ENCODE assay signal across 8 cellular contexts in genomic region chr1:23825076-23825761, GRCh38.
DNase-seq lines count a peak whose midpoint lies in the region; ATAC-seq lines count a peak whose summit lies in the region.

HMGCL (minus strand) TSS chr1:23825429; CDS start chr1:23825415, 14 bp downstream.

- peak; percentile 87 for ATAC-seq in GM18868 (IDR thresholded peaks at IDR 0.05; ENCODE audit: unreplicated experiment)
- peak; percentile 82 for ATAC-seq in HG03342 (IDR thresholded peaks at IDR 0.05; ENCODE audit: unreplicated experiment)

- in situ Hi-C loops in ACHN (cut with HindIII; ENCODE audit: low pct_ligation_motif_present, low pct_unique_long_range_greater_than_20kb, low sequenced_read_pairs): no loop called here

- DNase-seq in ACHN: peak; percentile 88
- peak; percentile 45 for DNase-seq in NCI-H524 treated with DMSO at 0.1 percent for 48 hours (lab: John Stamatoyannopoulos, UW)
- peak; percentile 85 to 88 for DNase-seq in activated CD4-positive, alpha-beta T cell treated with anti-CD3 and anti-CD28 coated beads for 4 hours
- peak; percentile 89 for DNase-seq in kidney tubule cell (ENCODE audit: low spot score)
- DNase-seq in stimulated activated CD4-positive, alpha-beta T cell treated with anti-CD3 and anti-CD28 coated beads, Interleukin-1b, Interleukin-23, amount 100 ng/mL, for 1 hour (ENCODE audit: low read depth in 2 of 2): peak; percentile 60 to 72

- peak within 1 kb of the TSS; percentile 81 for H3K27ac ChIP-seq in cingulate gyrus (ENCODE audit: low read depth, low read length)

Comparison
In these comparisons a context has a peak if more than half of its experiments do, and no peak if none do; other contexts are left out.
1. Peak in every context shown above with its lines: DNase-seq, ATAC-seq and H3K27ac ChIP-seq.